15 cellular contexts compared by ENCODE assay signal in genomic region chr10:89002234-89002978, GRCh38. TPM values are rescaled to one million over a fixed set of nuclear protein-coding genes. Genes with fewer than 3 reads are reported as not detected.
DNase-seq lines count a peak whose midpoint lies in the region; ATAC-seq and TF ChIP-seq lines count a peak whose summit lies in the region.
"Had no signal": no experiment of that assay in that cellular context is flagged by ENCODE, and none has a peak within 500 bp of the region (broad histone marks: within the 10 kb centered on the region; RNA-seq: fewer than 3 reads in every experiment).

No MANE protein-coding gene starts in this region.

- H3K4me1 Mint-ChIP-seq in CD4-positive, CD25-positive, alpha-beta regulatory T cell: peaks cover 35 to 82% (median 68%) of the 10 kb centered on the region in 4 donors

- peak overlapping the region; percentile 82 for H3K4me3 ChIP-seq in CD4-positive, CD25-positive, alpha-beta regulatory T cell (ENCODE audit: low read depth, low read length)
- H3K4me3 ChIP-seq in MM.1S (ENCODE audit: low read length): no peak overlapping the region
- H3K4me3 ChIP-seq in gastroesophageal sphincter: no peak overlapping the region
- H3K4me3 ChIP-seq: ascending aorta had no signal

- no peaks in the 10 kb centered on the region for H3K27me3 ChIP-seq in CD4-positive, CD25-positive, alpha-beta regulatory T cell (ENCODE audit: control insufficient read depth, insufficient read depth, low read length)
- no peaks in the 10 kb centered on the region for H3K27me3 ChIP-seq in MM.1S (replicated peaks; ENCODE audit: insufficient read depth, low read length)
- H3K27me3 ChIP-seq in gastroesophageal sphincter: no peaks in the 10 kb centered on the region
- H3K27me3 ChIP-seq: ascending aorta had no signal

- H3K9ac ChIP-seq in MM.1S (ENCODE audit: low read length): no peak overlapping the region

- H3K9me2 ChIP-seq in MM.1S (replicated peaks; ENCODE audit: insufficient read depth, low read length): no peaks in the 10 kb centered on the region

- peak overlapping the region; percentile 83 to 91 (median 89) for H3K4me3 Mint-ChIP-seq in CD4-positive, CD25-positive, alpha-beta regulatory T cell

- H3K36me3 ChIP-seq in CD4-positive, CD25-positive, alpha-beta regulatory T cell (ENCODE audit: control insufficient read depth, insufficient read depth, low read length): peaks cover 38% of the 10 kb centered on the region
- H3K36me3 ChIP-seq in MM.1S (replicated peaks; ENCODE audit: insufficient read depth, low read length) (no peaks in the 10 kb centered on the region), gastroesophageal sphincter (peaks cover 0 to 21% of the 10 kb centered on the region in 2 donors)

- DNase-seq in CD4-positive, CD25-positive, alpha-beta regulatory T cell: no peak
- DNase-seq in MM.1S: peak; percentile 28
- DNase-seq in NCI-H128 (lab: John Stamatoyannopoulos, UW; ENCODE audit: unreplicated experiment): no peak
- no peak for DNase-seq in COLO829 (ENCODE audit: low spot score)
- no peak for DNase-seq in erythroblast (lab: John Stamatoyannopoulos, UW)
- DNase-seq: activated CD4-positive, alpha-beta T cell treated with anti-CD3 and anti-CD28 coated beads for 1 hour; Kasumi-1; naive thymus-derived CD8-positive, alpha-beta T cell; NCI-H226; SHP77 had no signal

- 82 to 90% methylated on average over 3 to 4 of the region's 4 CpGs for WGBS in gastroesophageal sphincter (ENCODE audit: low coverage in 1 of 2), 2 donors

- no peak overlapping the region for H3K4me2 ChIP-seq in MM.1S (ENCODE audit: low read depth, low read length)

- no peaks in the 10 kb centered on the region for H3K9me3 ChIP-seq in CD4-positive, CD25-positive, alpha-beta regulatory T cell (ENCODE audit: control insufficient read depth in 2 of 2, low read length in 2 of 2)
- H3K9me3 ChIP-seq in MM.1S (replicated peaks; ENCODE audit: insufficient read depth, low read length) (no peaks in the 10 kb centered on the region), gastroesophageal sphincter (no peaks in the 10 kb centered on the region)
- H3K9me3 ChIP-seq: ascending aorta had no signal

- peaks cover 8% of the 10 kb centered on the region; the same call in 1 of the 2 replicates for H3F3A ChIP-seq in MM.1S (ENCODE audit: insufficient read depth, low read length)

- peak overlapping the region; percentile 89 to 95 (median 95) for H3K27ac Mint-ChIP-seq in CD4-positive, CD25-positive, alpha-beta regulatory T cell

- TF ChIP-seq POLR2A in gastroesophageal sphincter (IDR thresholded peaks at IDR 0.05) (no peak), erythroblast (IDR thresholded peaks at IDR 0.05; ENCODE audit: low read length) (no peak)

- TF ChIP-seq CTCF in MM.1S (IDR thresholded peaks at IDR 0.05; ENCODE audit: low read length) (no peak), gastroesophageal sphincter (IDR thresholded peaks at IDR 0.05) (no peak)

- TF ChIP-seq EP300 in gastroesophageal sphincter (IDR thresholded peaks at IDR 0.05): no peak

- H3K27me3 Mint-ChIP-seq in CD4-positive, CD25-positive, alpha-beta regulatory T cell: no peaks in the 10 kb centered on the region
- H3K27me3 Mint-ChIP-seq: naive thymus-derived CD8-positive, alpha-beta T cell had no signal

- no peak for ATAC-seq in CD4-positive, CD25-positive, alpha-beta regulatory T cell (ENCODE audit: low read depth in 2 of 2)
- ATAC-seq in GM18909 (IDR thresholded peaks at IDR 0.05; ENCODE audit: poor library complexity, unreplicated experiment) (peak; percentile 51), gastroesophageal sphincter (no peak), GM21619 (IDR thresholded peaks at IDR 0.05; ENCODE audit: unreplicated experiment) (no peak)
- ATAC-seq: naive thymus-derived CD8-positive, alpha-beta T cell had no signal

- H3K79me2 ChIP-seq in MM.1S (ENCODE audit: low read length): no peaks in the 10 kb centered on the region

- no peaks in the 10 kb centered on the region for H3K9me3 Mint-ChIP-seq in CD4-positive, CD25-positive, alpha-beta regulatory T cell
- H3K9me3 Mint-ChIP-seq: naive thymus-derived CD8-positive, alpha-beta T cell had no signal

- H3K36me3 Mint-ChIP-seq in CD4-positive, CD25-positive, alpha-beta regulatory T cell: peaks cover 10% of the 10 kb centered on the region

- no peak overlapping the region for H2AFZ ChIP-seq in MM.1S (ENCODE audit: low read length)

- no peaks in the 10 kb centered on the region for H4K20me1 ChIP-seq in MM.1S (ENCODE audit: insufficient read depth, low read length)

- peaks cover 74% of the 10 kb centered on the region for H3K4me1 ChIP-seq in CD4-positive, CD25-positive, alpha-beta regulatory T cell (ENCODE audit: control insufficient read depth, insufficient read depth, low read length, poor library complexity, severe bottlenecking)
- peaks cover 9% of the 10 kb centered on the region for H3K4me1 ChIP-seq in MM.1S (ENCODE audit: low read length)
- H3K4me1 ChIP-seq in gastroesophageal sphincter: peaks cover 0 to 28% (median 10%) of the 10 kb centered on the region in 3 donors

- H3K27ac ChIP-seq in CD4-positive, CD25-positive, alpha-beta regulatory T cell (ENCODE audit: insufficient read depth, low read length, poor library complexity, severe bottlenecking): peak overlapping the region; percentile 96
- H3K27ac ChIP-seq in MM.1S (ENCODE audit: low read length): no peak overlapping the region
- H3K27ac ChIP-seq in gastroesophageal sphincter: peak overlapping the region in 3 of 4 donors; percentile 27 to 70 (median 59)
- H3K27ac ChIP-seq: epithelial cell of prostate had no signal

RNA-seq across cellular contexts. Expression of gene FAS, which starts 11.8 kb away (rescaled TPM):
- total RNA-seq in CD4-positive, CD25-positive, alpha-beta regulatory T cell: 169 TPM
- 100 to 1,000 TPM in 3 of 4 donors, 10 to 100 TPM in 1; 84.3 to 141 (median 113) TPM for polyA plus RNA-seq in CD4-positive, CD25-positive, alpha-beta regulatory T cell
- total RNA-seq in gastroesophageal sphincter: 10 to 100 TPM; 15.0 to 27.5 (median 19.6) TPM

RNA-seq across cellular contexts. Expression of gene ACTA2, which starts 49.8 kb away (rescaled TPM):
- total RNA-seq in CD4-positive, CD25-positive, alpha-beta regulatory T cell: 26.2 TPM
- polyA plus RNA-seq in CD4-positive, CD25-positive, alpha-beta regulatory T cell: 10 to 100 TPM; 37.0 to 65.9 (median 55.9) TPM
- 1,000 to 10,000 TPM; 5,887 to 9,086 (median 7,887) TPM for total RNA-seq in gastroesophageal sphincter

Comparison
In these comparisons a context has a peak if more than half of its experiments do, and no peak if none do; other contexts are left out.
1. RNA of gene ACTA2, which starts 49.8 kb away (total RNA-seq): 5,887 to 9,086 TPM in gastroesophageal sphincter; 26.2 TPM in CD4-positive, CD25-positive, alpha-beta regulatory T cell (single experiment); every median in the first group is over 100 times any median in the second.